In the genomic region with DNA sequence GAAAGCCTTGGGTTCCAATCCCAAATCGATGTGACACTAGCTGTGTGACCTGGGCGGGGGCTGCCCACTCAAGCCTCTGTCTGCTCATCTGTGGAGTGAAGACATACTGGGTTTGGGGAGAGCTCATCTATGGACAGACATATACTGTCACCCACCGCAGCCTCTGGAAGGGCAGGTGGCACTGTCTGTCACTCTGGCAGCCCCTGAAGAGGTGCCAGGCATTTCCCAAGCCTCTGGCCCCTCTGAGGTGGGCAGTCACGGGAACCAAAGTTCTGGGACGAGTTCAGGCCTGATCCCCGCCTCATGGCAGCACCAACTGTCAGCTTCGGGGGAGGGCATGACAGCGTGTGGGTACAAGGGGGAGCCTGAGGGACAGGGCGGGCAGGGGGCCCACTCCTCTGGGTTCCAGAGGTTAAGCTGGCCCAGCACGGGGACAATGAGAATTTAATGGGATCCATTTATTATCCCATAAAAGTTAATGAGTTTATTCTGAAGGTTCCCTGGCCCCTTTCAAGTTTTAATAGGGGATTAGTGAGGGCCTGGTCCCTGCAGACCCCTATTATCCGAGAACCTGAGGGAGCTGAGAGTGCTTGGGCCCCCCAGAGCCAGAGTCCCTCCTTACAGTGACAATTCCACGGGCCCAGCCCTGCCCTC, we compare ENCODE assay signal across 17 cellular contexts. TPM values are rescaled to one million over a fixed set of nuclear protein-coding genes. Genes with fewer than 3 reads are reported as not detected.
DNase-seq lines count a peak whose midpoint lies in the region; TF ChIP-seq lines count a peak whose summit lies in the region.
"Had no signal": no experiment of that assay in that cellular context is flagged by ENCODE, and none has a peak within 500 bp of the region (broad histone marks: within the 10 kb centered on the region; RNA-seq: fewer than 3 reads in every experiment).

No MANE protein-coding gene starts in this region.

- POLR2A ChIA-PET in HEK293 (lab: Yijun Ruan, JAX), result interaction anchor here (0.7 to 0.8 kb wide), 2 partner anchors 21 to 32 kb away, joined by 3 read pairs; no protein-coding TSS in a partner anchor

- intact Hi-C loops in lower leg skin (cut with DNase I; ENCODE audit: low total_unique reads), result no loop called here

- H3K4me3 ChIP-seq in BLaER1, result peak overlapping the region; percentile 46; the same call in 1 of the 2 replicates
- no peak overlapping the region for H3K4me3 ChIP-seq in HEK293 (ENCODE audit: low read depth, low read length)
- peak overlapping the region; percentile 20 for H3K4me3 ChIP-seq in neural progenitor cell
- H3K4me3 ChIP-seq in lower leg skin (ENCODE audit: low read depth, poor library complexity, severe bottlenecking), result no peak overlapping the region

- H3K4me1 ChIP-seq in BLaER1 (peaks cover 62% of the 10 kb centered on the region), HEK293 (ENCODE audit: control insufficient read depth, insufficient read depth, low read length) (no peaks in the 10 kb centered on the region), neural progenitor cell (peaks cover 36% of the 10 kb centered on the region)
- H3K4me1 ChIP-seq: Caco-2 had no signal

- H3K9ac ChIP-seq in BLaER1 (peak overlapping the region; percentile 30; the same call in 1 of the 2 replicates), neural progenitor cell (no peak overlapping the region)

- peak overlapping the region; percentile 84 for H3K27ac ChIP-seq in BLaER1
- H3K27ac ChIP-seq in HEK293 (ENCODE audit: extremely low read depth, low read depth, low read length), result no peak overlapping the region
- peak overlapping the region; percentile 86 for H3K27ac ChIP-seq in VCaP
- peak overlapping the region; percentile 27 for H3K27ac ChIP-seq in neural progenitor cell

- H3K4me2 ChIP-seq in BLaER1 (peak overlapping the region; percentile 94), neural progenitor cell (peak overlapping the region; percentile 71)

- H3K36me3 ChIP-seq in BLaER1 (no peaks in the 10 kb centered on the region), HEK293 (ENCODE audit: control insufficient read depth in 2 of 2, insufficient read depth in 1 of 2, low read length in 2 of 2) (no peaks in the 10 kb centered on the region), neural progenitor cell (no peaks in the 10 kb centered on the region)

- H3K4me1 Mint-ChIP-seq in neural progenitor cell, result peaks cover 24% of the 10 kb centered on the region

- no peaks in the 10 kb centered on the region for H3K79me2 ChIP-seq in neural progenitor cell (ENCODE audit: low read depth)

- no peaks in the 10 kb centered on the region for H3K36me3 Mint-ChIP-seq in neural progenitor cell

- no peaks in the 10 kb centered on the region for H4K20me1 ChIP-seq in BLaER1
- H4K20me1 ChIP-seq in neural progenitor cell (ENCODE audit: low read depth), result peaks cover 15% of the 10 kb centered on the region

- H3F3A ChIP-seq in neural progenitor cell (ENCODE audit: low read depth), result peaks cover 35% of the 10 kb centered on the region

- no peak for TF ChIP-seq POLR2A in lower leg skin (IDR thresholded peaks at IDR 0.05)

- TF ChIP-seq CTCF in HEK293 (tag by site-specific recombination; IDR thresholded peaks at IDR 0.05) (no peak), VCaP (conservative IDR thresholded peaks at IDR 0.05) (no peak), neural progenitor cell (IDR thresholded peaks at IDR 0.05) (no peak), lower leg skin (IDR thresholded peaks at IDR 0.05) (no peak)

- no peak overlapping the region for H2AFZ ChIP-seq in neural progenitor cell (replicated peaks)

- H3K27me3 Mint-ChIP-seq in neural progenitor cell (ENCODE audit: insufficient read depth, low read depth), result peaks cover 47% of the 10 kb centered on the region
- H3K27me3 Mint-ChIP-seq: CD4-positive, alpha-beta T cell had no signal

- WGBS in lower leg skin, 2 donors, result 71 to 77% methylated on average over 10 to 12 of the region's 12 CpGs

- H3K27ac Mint-ChIP-seq in neural progenitor cell, result no peak overlapping the region
- H3K27ac Mint-ChIP-seq: CD4-positive, alpha-beta T cell had no signal

- CTCF ChIA-PET in HEK293 (lab: Yijun Ruan, JAX), result interaction anchor here (0.6 to 1.0 kb wide), 3 partner anchors 29 to 565 kb away, joined by 3 to 4 read pairs (median 4); no protein-coding TSS in a partner anchor

- no peaks in the 10 kb centered on the region for H3K9me3 Mint-ChIP-seq in neural progenitor cell
- H3K9me3 Mint-ChIP-seq: CD4-positive, alpha-beta T cell had no signal

- H3K9me3 ChIP-seq in BLaER1 (no peaks in the 10 kb centered on the region), HEK293 (ENCODE audit: control insufficient read depth, insufficient read depth, low read depth, low read length) (no peaks in the 10 kb centered on the region), neural progenitor cell (ENCODE audit: low read depth) (no peaks in the 10 kb centered on the region)
- H3K9me3 ChIP-seq: Caco-2 had no signal

- H3K27me3 ChIP-seq in BLaER1 (no peaks in the 10 kb centered on the region), neural progenitor cell (no peaks in the 10 kb centered on the region)

- DNase-seq in neural progenitor cell (ENCODE audit: low spot score), result peak; percentile 47
- no peak for DNase-seq in NOMO-1 treated with dmso at 0.1 percent for 144 hours (lab: John Stamatoyannopoulos, UW; ENCODE audit: unreplicated experiment)
- no peak for DNase-seq in SK-N-DZ (ENCODE audit: low spot score)
- DNase-seq in lower leg skin (ENCODE audit: low spot score in 2 of 2), result no peak
- DNase-seq: Caco-2; CD4-positive, alpha-beta T cell; HCEC 1CT; KBM-7; NCI-H187 treated with DMSO at 0.1 percent for 48 hours; NCI-H446; SHP77; T-helper 1 cell had no signal

- H3K4me3 Mint-ChIP-seq in neural progenitor cell, result peak overlapping the region; percentile 27
- H3K4me3 Mint-ChIP-seq: CD4-positive, alpha-beta T cell had no signal

TF ChIP-seq in HEK293, 187 proteins besides CTCF, POLR2A, EP300 and RAD21 (continues in another document):
- TF ChIP-seq ZIC2 (tag by site-specific recombination; IDR thresholded peaks at IDR 0.05) (peak; percentile 65), ZNF175 (tag by site-specific recombination; IDR thresholded peaks at IDR 0.05) (no peak), ZNF449 (tag by site-specific recombination; IDR thresholded peaks at IDR 0.05) (no peak), ZFHX2 (tag by site-specific recombination; conservative IDR thresholded peaks at IDR 0.05) (0 out of 2 replicates have a peak, but pooled peaks have one; percentile 16), ZNF335 (tag by site-specific recombination; conservative IDR thresholded peaks at IDR 0.05) (no peak), TRIM28 (IDR thresholded peaks at IDR 0.05; ENCODE audit: borderline replicate concordance, low read length) (no peak), HOXD13 (CRISPR knock-in tag; IDR thresholded peaks at IDR 0.05; ENCODE audit: borderline replicate concordance) (no peak)
- TF ChIP-seq, protein P1, sequence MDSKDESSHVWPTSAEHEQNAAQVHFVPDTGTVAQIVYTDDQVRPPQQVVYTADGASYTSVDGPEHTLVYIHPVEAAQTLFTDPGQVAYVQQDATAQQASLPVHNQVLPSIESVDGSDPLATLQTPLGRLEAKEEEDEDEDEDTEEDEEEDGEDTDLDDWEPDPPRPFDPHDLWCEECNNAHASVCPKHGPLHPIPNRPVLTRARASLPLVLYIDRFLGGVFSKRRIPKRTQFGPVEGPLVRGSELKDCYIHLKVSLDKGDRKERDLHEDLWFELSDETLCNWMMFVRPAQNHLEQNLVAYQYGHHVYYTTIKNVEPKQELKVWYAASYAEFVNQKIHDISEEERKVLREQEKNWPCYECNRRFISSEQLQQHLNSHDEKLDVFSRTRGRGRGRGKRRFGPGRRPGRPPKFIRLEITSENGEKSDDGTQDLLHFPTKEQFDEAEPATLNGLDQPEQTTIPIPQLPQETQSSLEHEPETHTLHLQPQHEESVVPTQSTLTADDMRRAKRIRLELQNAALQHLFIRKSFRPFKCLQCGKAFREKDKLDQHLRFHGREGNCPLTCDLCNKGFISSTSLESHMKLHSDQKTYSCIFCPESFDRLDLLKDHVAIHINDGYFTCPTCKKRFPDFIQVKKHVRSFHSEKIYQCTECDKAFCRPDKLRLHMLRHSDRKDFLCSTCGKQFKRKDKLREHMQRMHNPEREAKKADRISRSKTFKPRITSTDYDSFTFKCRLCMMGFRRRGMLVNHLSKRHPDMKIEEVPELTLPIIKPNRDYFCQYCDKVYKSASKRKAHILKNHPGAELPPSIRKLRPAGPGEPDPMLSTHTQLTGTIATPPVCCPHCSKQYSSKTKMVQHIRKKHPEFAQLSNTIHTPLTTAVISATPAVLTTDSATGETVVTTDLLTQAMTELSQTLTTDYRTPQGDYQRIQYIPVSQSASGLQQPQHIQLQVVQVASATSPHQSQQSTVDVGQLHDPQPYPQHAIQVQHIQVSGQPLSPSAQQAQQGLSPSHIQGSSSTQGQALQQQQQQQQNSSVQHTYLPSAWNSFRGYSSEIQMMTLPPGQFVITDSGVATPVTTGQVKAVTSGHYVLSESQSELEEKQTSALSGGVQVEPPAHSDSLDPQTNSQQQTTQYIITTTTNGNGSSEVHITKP (tag by site-specific recombination; IDR thresholded peaks at IDR 0.05), result peak; percentile 60

RNA-seq across cellular contexts. Expression of gene SEZ6, which starts 19.0 kb away (rescaled TPM):
- total RNA-seq in neural progenitor cell (ENCODE audit: low replicate concordance) (1.5 and 4.9 TPM in 2 replicates), lower leg skin (not detected)
- 44.5 and 49.2 TPM in 2 replicates for polyA plus RNA-seq in SK-N-DZ (2014; cell fraction: cytosol; rRNA removed)
- polyA plus RNA-seq in SK-N-DZ (2014; cell fraction: nucleus; rRNA removed), result 68.2 and 82.4 TPM in 2 replicates
- total RNA-seq: Caco-2, HepG2, RPMI7951 had no signal
- polyA plus RNA-seq: HepG2 had no signal

RNA-seq across cellular contexts. Expression of gene PHF12, which starts 35.5 kb away (rescaled TPM):
- 49.1 and 54.3 TPM in 2 replicates for total RNA-seq in neural progenitor cell (ENCODE audit: low replicate concordance)
- 21.4 and 23.6 TPM in 2 replicates for polyA plus RNA-seq in SK-N-DZ (2014; cell fraction: cytosol; rRNA removed)
- polyA plus RNA-seq in SK-N-DZ (2014; cell fraction: nucleus; rRNA removed), result 42.2 and 65.7 TPM in 2 replicates
- total RNA-seq in lower leg skin, result 10 to 100 TPM; 24.4 to 52.9 (median 42.7) TPM

RNA-seq across cellular contexts. Expression of gene PIPOX, which starts 56.1 kb away (rescaled TPM):
- total RNA-seq in neural progenitor cell (ENCODE audit: low replicate concordance) (3.7 and 8.8 TPM in 2 replicates), lower leg skin (1 to 10 TPM in 3 of 4 donors, under 1 TPM in 1; 0.80 to 2.5 (median 1.5) TPM)
- polyA plus RNA-seq in SK-N-DZ (2014; cell fraction: cytosol; rRNA removed), result 4.8 and 5.6 TPM in 2 replicates
- 1.5 and 2.1 TPM in 2 replicates for polyA plus RNA-seq in SK-N-DZ (2014; cell fraction: nucleus; rRNA removed)

Comparison
In these comparisons a context has a peak if more than half of its experiments do, and no peak if none do; other contexts are left out.
1. H3K4me3 ChIP-seq: peak in BLaER1 (single experiment) and neural progenitor cell (single experiment); none in HEK293 (single experiment) and lower leg skin (single experiment).